8 cellular contexts compared by ENCODE assay signal in genomic region chr6:50816115-50816675, GRCh38. TPM values are rescaled to one million over a fixed set of nuclear protein-coding genes. Genes with fewer than 3 reads are reported as not detected.
DNase-seq lines count a peak whose midpoint lies in the region; ATAC-seq, FAIRE-seq and TF ChIP-seq lines count a peak whose summit lies in the region.

No MANE protein-coding gene starts in this region.

- H3K9me3 ChIP-seq in mammary epithelial cell (replicated peaks; ENCODE audit: insufficient read depth, low read length): no peaks in the 10 kb centered on the region

- DNase-seq in GM12891 (ENCODE audit: insufficient read length, low spot score): peak; percentile 37
- DNase-seq in NCI-H128 (lab: John Stamatoyannopoulos, UW; ENCODE audit: unreplicated experiment): peak; percentile 57
- DNase-seq in T-helper 9 cell: peak; percentile 1
- DNase-seq in mammary epithelial cell: peak; percentile 61
- DNase-seq in stimulated activated CD4-positive, alpha-beta T cell treated with anti-CD3 and anti-CD28 coated beads, Interleukin-12 subunit alpha, Interleukin-12 subunit beta, amount 100 ng/mL, for 24 hours (ENCODE audit: low read depth in 2 of 2): peak; percentile 14 to 66

- peaks cover 10% of the 10 kb centered on the region for H3K4me1 ChIP-seq in mammary epithelial cell (ENCODE audit: insufficient read depth, low read length)

- no peak for TF ChIP-seq POLR2A in GM12891 (IDR thresholded peaks at IDR 0.05; ENCODE audit: low read depth, low read length)

- peak; percentile 62 for ATAC-seq in HG02840 (IDR thresholded peaks at IDR 0.05; ENCODE audit: low FRiP score, unreplicated experiment)

- CTCF ChIA-PET in mammary epithelial cell (lab: Charles Lee; ENCODE audit: low non-redundant PET): interaction anchor here (0.7 kb wide), 1 partner anchor 253 kb away, joined by 4 read pairs; no protein-coding TSS in a partner anchor

- WGBS in mammary epithelial cell (ENCODE audit: low coverage, missing lambda C conversion rate): 2% methylated on average over 14 of the region's 14 CpGs

- no TSS peak for BruUV-seq in mammary epithelial cell (replicated peaks; lab: Mats Ljungman, UMichigan)

- dilution Hi-C loops in mammary epithelial cell (cut with HindIII; ENCODE audit: low sequenced_read_pairs): no loop called here

- peak overlapping the region; percentile 52 to 97 (median 89) for H3K4me3 ChIP-seq in mammary epithelial cell (replicated peaks in 1 of 3; ENCODE audit: insufficient read depth in 1 of 3, low read depth in 2 of 3, low read length in 3 of 3)

- peak; percentile 78 to 81 for TF ChIP-seq CTCF in mammary epithelial cell (conservative IDR thresholded peaks at IDR 0.05 in 1 of 2, IDR thresholded peaks at IDR 0.05 in 1 of 2; ENCODE audit: extremely low read depth in 1 of 2, insufficient read depth in 1 of 2, low read depth in 1 of 2, low read length in 2 of 2)

- FAIRE-seq in A204.1 (lab: Jason Lieb, UNC): peak; percentile 97
- FAIRE-seq in GM12891 (lab: Jason Lieb, UNC): no peak
- peak; percentile 98 for FAIRE-seq in islet of Langerhans (lab: Jason Lieb, UNC)

- peak overlapping the region; percentile 95 for H2AFZ ChIP-seq in mammary epithelial cell (ENCODE audit: low read depth, low read length)

- no peaks in the 10 kb centered on the region for H3K36me3 ChIP-seq in mammary epithelial cell (ENCODE audit: insufficient read depth, low read length)

- in situ Hi-C loops in mammary epithelial cell (cut with MboI; ENCODE audit: low sequenced_read_pairs in 2 of 2): loop anchor here (10.0 to 25.0 kb wide), 3 partner anchors 539 to 946 kb away; no protein-coding TSS in a partner anchor

- peak overlapping the region; percentile 67 for H3K9ac ChIP-seq in mammary epithelial cell (ENCODE audit: insufficient read depth, low read length)

- H3K27me3 ChIP-seq in mammary epithelial cell (ENCODE audit: insufficient read depth, low read length): peaks cover 44% of the 10 kb centered on the region

- no peaks in the 10 kb centered on the region for H4K20me1 ChIP-seq in mammary epithelial cell (ENCODE audit: insufficient read depth, low read length)

- intact Hi-C loops in mammary epithelial cell (cut with micrococcal nuclease): loop anchor here (1.0 to 10.0 kb wide), 7 partner anchors 59 to 1205 kb away; no protein-coding TSS in a partner anchor

- no peak overlapping the region for H3K27ac ChIP-seq in mammary epithelial cell (ENCODE audit: insufficient read depth, low read depth, low read length)

- peak overlapping the region; percentile 98 for H3K4me2 ChIP-seq in mammary epithelial cell (ENCODE audit: insufficient read depth, low read depth, low read length)

- no peaks in the 10 kb centered on the region for H3K79me2 ChIP-seq in mammary epithelial cell (ENCODE audit: insufficient read depth, low read length)

TF ChIP-seq in GM12891, 5 proteins besides CTCF, POLR2A, EP300 and RAD21:
- no peak for TF ChIP-seq PAX5 (IDR thresholded peaks at IDR 0.05; ENCODE audit: insufficient read depth, low read length, severe bottlenecking)
- no peak for TF ChIP-seq TAF1 (IDR thresholded peaks at IDR 0.05; ENCODE audit: low read depth, low read length)
- no peak for TF ChIP-seq SPI1 (IDR thresholded peaks at IDR 0.05; ENCODE audit: low read depth, low read length)
- no peak for TF ChIP-seq POLR2AphosphoS5 (IDR thresholded peaks at IDR 0.05; ENCODE audit: low read depth, low read length)
- TF ChIP-seq POU2F2 (IDR thresholded peaks at IDR 0.05; ENCODE audit: low read depth, low read length): no peak

RNA-seq across cellular contexts. Expression of gene TFAP2B, which starts 2.5 kb away (rescaled TPM):
- not detected for polyA plus RNA-seq in GM12891 (2012; ENCODE audit: low read depth, missing spikeins)
- 1 to 10 TPM in 1 of 2 donors, under 1 TPM in 1; 0.21 to 2.0 TPM for total RNA-seq in mammary epithelial cell
- polyA plus RNA-seq in mammary epithelial cell: not detected
- polyA minus RNA-seq in mammary epithelial cell: not detected

Comparison
In these comparisons a context has a peak if more than half of its experiments do, and no peak if none do; other contexts are left out.
1. DNase-seq: peak in every context shown above with its lines; median percentile 61 in mammary epithelial cell; 57 in NCI-H128; 40 in stimulated activated CD4-positive, alpha-beta T cell treated with anti-CD3 and anti-CD28 coated beads, Interleukin-12 subunit alpha, Interleukin-12 subunit beta, amount 100 ng/mL, for 24 hours; 37 in GM12891; 1 in T-helper 9 cell.